In the genomic region with DNA sequence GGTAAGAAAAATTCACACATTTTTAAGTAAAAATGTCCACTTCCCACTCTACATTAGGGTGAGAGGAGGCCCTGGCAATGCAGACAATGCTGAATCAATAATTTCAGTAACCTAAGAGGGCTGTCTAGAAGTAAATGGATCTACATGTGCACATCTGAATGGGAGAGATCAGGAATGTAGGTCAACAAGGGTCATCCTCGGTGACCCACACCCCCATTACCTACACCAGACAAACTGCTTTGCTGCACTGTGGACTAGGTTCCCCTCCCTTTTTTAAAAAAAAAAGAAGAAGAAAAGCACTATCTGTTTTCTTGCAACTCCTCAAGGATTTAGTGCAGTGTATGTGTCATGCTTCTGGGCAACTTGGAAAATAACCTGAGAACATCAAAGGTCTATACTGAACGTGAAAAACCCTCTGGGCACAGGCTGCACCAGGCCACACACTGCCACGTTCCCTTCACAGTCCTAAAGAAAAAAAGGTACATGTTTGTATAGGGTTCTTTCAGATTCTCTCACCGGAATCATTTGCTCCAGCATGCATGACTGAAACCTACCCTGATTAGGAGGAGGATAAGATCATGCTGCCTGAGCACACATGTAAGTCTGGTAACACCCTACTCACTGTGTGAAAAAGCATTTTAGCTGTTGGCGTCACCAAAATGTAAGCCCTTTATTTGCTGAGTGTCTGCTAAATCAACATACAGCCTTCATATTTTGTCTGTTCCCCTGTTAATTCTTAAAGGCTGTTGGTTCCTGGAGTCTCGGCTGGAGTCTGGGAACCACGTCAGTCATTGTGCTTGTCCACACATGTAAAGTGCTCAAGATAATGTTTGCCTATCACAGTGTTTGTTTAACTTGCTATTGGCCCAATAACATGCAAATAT, we compare ENCODE assay signal across 14 cellular contexts.
DNase-seq lines count a peak whose midpoint lies in the region; ATAC-seq and TF ChIP-seq lines count a peak whose summit lies in the region.
"Had no signal": no experiment of that assay in that cellular context is flagged by ENCODE, and none has a peak within 500 bp of the region (broad histone marks: within the 10 kb centered on the region; RNA-seq: fewer than 3 reads in every experiment).

No MANE protein-coding gene starts in this region.

- no peaks in the 10 kb centered on the region for H3K9me2 ChIP-seq in PC-3 (replicated peaks; ENCODE audit: low read length)

- peak; percentile 35 for DNase-seq in COR-L47 (lab: John Stamatoyannopoulos, UW)
- peak; percentile 21 for DNase-seq in NCI-H1417 treated with DMSO at 0.1 percent for 48 hours (lab: John Stamatoyannopoulos, UW)
- DNase-seq in PC-3, result no peak
- no peak for DNase-seq in left lung
- DNase-seq in effector memory CD4-positive, alpha-beta T cell, result no peak
- no peak for DNase-seq in NK-92 treated with Interleukin-12 subunit alpha and Interleukin-12 subunit beta, amount 100 ng/mL, for 24 hours (lab: John Stamatoyannopoulos, UW)
- DNase-seq in stimulated activated CD8-positive, alpha-beta memory T cell treated with anti-CD3 and anti-CD28 coated beads, Interleukin-4, amount 100 ng/mL, for 48 hours, result no peak
- DNase-seq: heart left ventricle, NCI-H1694 treated with DMSO at 0.1 percent for 48 hours, uterus had no signal

- no peaks in the 10 kb centered on the region for H3K79me2 ChIP-seq in PC-3 (ENCODE audit: low read length)

- H3K9ac ChIP-seq in PC-3 (ENCODE audit: low read length), result no peak overlapping the region

- H2AFZ ChIP-seq in PC-3 (ENCODE audit: low read length), result no peak overlapping the region
- H2AFZ ChIP-seq: GM23338 had no signal

- no peaks in the 10 kb centered on the region for H3K27me3 ChIP-seq in PC-3 (ENCODE audit: low read length)
- no peaks in the 10 kb centered on the region for H3K27me3 ChIP-seq in left lung
- H3K27me3 ChIP-seq in effector memory CD4-positive, alpha-beta T cell (replicated peaks; ENCODE audit: control insufficient read depth, insufficient read depth, low read length, poor library complexity, severe bottlenecking), result no peaks in the 10 kb centered on the region
- H3K27me3 ChIP-seq: cardiac muscle cell, heart left ventricle, uterus had no signal

- H3K4me2 ChIP-seq in PC-3 (ENCODE audit: low read length), result no peak overlapping the region
- H3K4me2 ChIP-seq: GM23338 had no signal

- TF ChIP-seq CTCF in PC-3 (conservative IDR thresholded peaks at IDR 0.05; ENCODE audit: low read depth, low read length), result no peak
- TF ChIP-seq CTCF in left lung (IDR thresholded peaks at IDR 0.05), result no peak

- intact Hi-C loops in PC-3 (cut with micrococcal nuclease), result no loop called here
- intact Hi-C loops in left lung (cut with DNase I), result no loop called here

- H3K36me3 ChIP-seq in PC-3 (ENCODE audit: low read depth, low read length) (no peaks in the 10 kb centered on the region), left lung (no peaks in the 10 kb centered on the region)
- no peaks in the 10 kb centered on the region for H3K36me3 ChIP-seq in effector memory CD4-positive, alpha-beta T cell (ENCODE audit: control insufficient read depth, insufficient read depth, low read length)
- H3K36me3 ChIP-seq: cardiac muscle cell, heart left ventricle, uterus had no signal

- POLR2A ChIA-PET in PC-3 (lab: Charles Lee; ENCODE audit: unreplicated experiment), result no interaction called here

- no peaks in the 10 kb centered on the region for H3K9me3 ChIP-seq in PC-3 (ENCODE audit: low read length)
- H3K9me3 ChIP-seq in left lung, result no peaks in the 10 kb centered on the region
- H3K9me3 ChIP-seq in effector memory CD4-positive, alpha-beta T cell (ENCODE audit: control insufficient read depth, low read length), result no peaks in the 10 kb centered on the region
- H3K9me3 ChIP-seq: heart left ventricle, uterus had no signal

- H3K27ac ChIP-seq in PC-3 (ENCODE audit: low read length) (no peak overlapping the region), left lung (no peak overlapping the region)
- H3K27ac ChIP-seq in effector memory CD4-positive, alpha-beta T cell (ENCODE audit: insufficient read depth, low read length, poor library complexity, severe bottlenecking), result no peak overlapping the region
- H3K27ac ChIP-seq: cardiac muscle cell, heart left ventricle, uterus had no signal

- BruUV-seq in PC-3 (replicated peaks; lab: Mats Ljungman, UMichigan), result no TSS peak

- H3K4me3 ChIP-seq in PC-3 (ENCODE audit: low read length) (no peak overlapping the region), left lung (no peak overlapping the region)
- no peak overlapping the region for H3K4me3 ChIP-seq in effector memory CD4-positive, alpha-beta T cell (ENCODE audit: insufficient read depth, low read depth, low read length, poor library complexity, severe bottlenecking)
- H3K4me3 ChIP-seq: cardiac muscle cell, GM23338, heart left ventricle, uterus had no signal

- ATAC-seq in PC-3, result peak; percentile 39; the same call in 1 of the 2 replicates
- ATAC-seq in left lung, result peak; percentile 95
- no peak for ATAC-seq in HG02642 (IDR thresholded peaks at IDR 0.05; ENCODE audit: poor library complexity, unreplicated experiment)
- ATAC-seq: GM23338, heart left ventricle, Right ventricle myocardium inferior had no signal

- CTCF ChIA-PET in PC-3 (lab: Charles Lee), result no interaction called here

- H3F3A ChIP-seq in PC-3 (ENCODE audit: low read length, unreplicated experiment), result no peaks in the 10 kb centered on the region

- H3K4me1 ChIP-seq in PC-3 (ENCODE audit: insufficient read depth, low read length), result peaks cover 26% of the 10 kb centered on the region
- no peaks in the 10 kb centered on the region for H3K4me1 ChIP-seq in left lung
- no peaks in the 10 kb centered on the region for H3K4me1 ChIP-seq in effector memory CD4-positive, alpha-beta T cell (ENCODE audit: control insufficient read depth, insufficient read depth, low read length, poor library complexity, severe bottlenecking)
- H3K4me1 ChIP-seq: uterus had no signal

- H4K20me1 ChIP-seq in PC-3 (ENCODE audit: low read length), result no peaks in the 10 kb centered on the region

Comparison
In these comparisons a context has a peak if more than half of its experiments do, and no peak if none do; other contexts are left out.
1. DNase-seq: peak in COR-L47 (single experiment) and NCI-H1417 treated with DMSO at 0.1 percent for 48 hours (single experiment); none in PC-3 (single experiment), left lung (0 of 2), effector memory CD4-positive, alpha-beta T cell (0 of 3), NK-92 treated with Interleukin-12 subunit alpha and Interleukin-12 subunit beta, amount 100 ng/mL, for 24 hours (single experiment) and stimulated activated CD8-positive, alpha-beta memory T cell treated with anti-CD3 and anti-CD28 coated beads, Interleukin-4, amount 100 ng/mL, for 48 hours (single experiment).